ENCODE assay signal across 9 cellular contexts in the genomic region with DNA sequence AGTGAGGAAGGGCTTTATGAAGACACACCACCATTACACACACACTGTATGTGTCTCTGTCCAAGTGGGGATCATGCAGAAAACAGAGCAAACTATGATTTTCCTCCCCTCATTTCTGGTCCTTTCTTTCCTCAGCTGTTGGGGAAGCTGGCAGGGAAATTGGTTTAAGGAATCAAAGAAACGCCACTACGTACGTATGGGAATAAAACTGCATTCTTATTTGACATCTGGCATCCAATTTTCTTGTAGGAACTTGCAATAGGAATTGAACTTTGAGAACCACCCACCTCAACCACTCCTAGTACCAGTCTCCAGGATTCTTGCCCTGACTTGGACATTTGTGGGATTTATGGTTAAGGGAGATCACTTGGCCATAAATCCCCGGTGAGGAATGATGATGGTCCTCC.
DNase-seq lines count a peak whose midpoint lies in the region; ATAC-seq and TF ChIP-seq lines count a peak whose summit lies in the region.
"Had no signal": no experiment of that assay in that cellular context is flagged by ENCODE, and none has a peak within 500 bp of the region (broad histone marks: within the 10 kb centered on the region; RNA-seq: fewer than 3 reads in every experiment).

No MANE protein-coding gene starts in this region.

- H3K4me3 ChIP-seq in HFF-Myc (replicated peaks; ENCODE audit: low read depth, low read length) (peak overlapping the region; percentile 74), iPS-18c (ENCODE audit: insufficient read depth, low read depth, low read length) (peak overlapping the region; percentile 72), skeletal muscle satellite cell (ENCODE audit: low read length) (peak overlapping the region; percentile 71)

- H3K4me1 ChIP-seq in skeletal muscle satellite cell (ENCODE audit: control insufficient read depth, insufficient read depth, low read length), result peaks cover 34% of the 10 kb centered on the region

- intact Hi-C loops in activated T-helper 1 cell treated with anti-CD3 and anti-CD28 coated beads, Interleukin-12 subunit alpha, Interleukin-12 subunit beta, Interleukin-2, Interleukin-4 antibody, amounts not matched to agents 30 ng/mL and 10 ng/mL and 1 ng/mL, durations not matched to agents 14 hours and 24 hours and 36 hours (cut with micrococcal nuclease), result loop anchor here (2.0 to 5.0 kb wide), 3 partner anchors 17 to 165 kb away; no protein-coding TSS in a partner anchor

- H3K27me3 Mint-ChIP-seq in activated T-helper 1 cell treated with anti-CD3 and anti-CD28 coated beads, Interleukin-12 subunit alpha, Interleukin-12 subunit beta, Interleukin-2, Interleukin-4 antibody, amounts not matched to agents 30 ng/mL and 10 ng/mL and 1 ng/mL, durations not matched to agents 14 hours and 24 hours and 36 hours (ENCODE audit: insufficient read depth), result peaks cover 34% of the 10 kb centered on the region

- no peaks in the 10 kb centered on the region for H3K9me3 Mint-ChIP-seq in activated T-helper 1 cell treated with anti-CD3 and anti-CD28 coated beads, Interleukin-12 subunit alpha, Interleukin-12 subunit beta, Interleukin-2, Interleukin-4 antibody, amounts not matched to agents 30 ng/mL and 10 ng/mL and 1 ng/mL, durations not matched to agents 14 hours and 24 hours and 36 hours

- no peaks in the 10 kb centered on the region for H3K27me3 ChIP-seq in skeletal muscle satellite cell (ENCODE audit: control insufficient read depth, insufficient read depth, low read length)

- H3K27ac Mint-ChIP-seq in activated T-helper 1 cell treated with anti-CD3 and anti-CD28 coated beads, Interleukin-12 subunit alpha, Interleukin-12 subunit beta, Interleukin-2, Interleukin-4 antibody, amounts not matched to agents 30 ng/mL and 10 ng/mL and 1 ng/mL, durations not matched to agents 14 hours and 24 hours and 36 hours, result peak overlapping the region; percentile 26

- TF ChIP-seq CTCF in HFF-Myc (IDR thresholded peaks at IDR 0.05; ENCODE audit: low read depth, low read length, missing control alignments), result no peak

- peak overlapping the region; percentile 89 for H3K4me2 ChIP-seq in skeletal muscle satellite cell (ENCODE audit: low read length)

- peak overlapping the region; percentile 77 for H3K9ac ChIP-seq in skeletal muscle satellite cell (ENCODE audit: low read depth, low read length)

- peak overlapping the region; percentile 79 for H3K4me3 Mint-ChIP-seq in activated T-helper 1 cell treated with anti-CD3 and anti-CD28 coated beads, Interleukin-12 subunit alpha, Interleukin-12 subunit beta, Interleukin-2, Interleukin-4 antibody, amounts not matched to agents 30 ng/mL and 10 ng/mL and 1 ng/mL, durations not matched to agents 14 hours and 24 hours and 36 hours

- no peaks in the 10 kb centered on the region for H3K36me3 Mint-ChIP-seq in activated T-helper 1 cell treated with anti-CD3 and anti-CD28 coated beads, Interleukin-12 subunit alpha, Interleukin-12 subunit beta, Interleukin-2, Interleukin-4 antibody, amounts not matched to agents 30 ng/mL and 10 ng/mL and 1 ng/mL, durations not matched to agents 14 hours and 24 hours and 36 hours (ENCODE audit: low read depth)

- no peak for DNase-seq in HFF-Myc (ENCODE audit: extremely low read depth, low read depth)
- no peak for DNase-seq in activated T-helper 1 cell treated with anti-CD3 and anti-CD28 coated beads, Interleukin-12 subunit alpha, Interleukin-12 subunit beta, Interleukin-2, Interleukin-4 antibody, amounts not matched to agents 30 ng/mL and 10 ng/mL and 1 ng/mL, durations not matched to agents 14 hours and 24 hours and 36 hours (ENCODE audit: low spot score)
- DNase-seq: MV-4-11 had no signal

- H3K36me3 ChIP-seq in skeletal muscle satellite cell (ENCODE audit: insufficient read depth, low read length), result no peaks in the 10 kb centered on the region

- ATAC-seq in HG02763 (IDR thresholded peaks at IDR 0.05; ENCODE audit: unreplicated experiment), result no peak
- no peak for ATAC-seq in HG03571 (IDR thresholded peaks at IDR 0.05; ENCODE audit: unreplicated experiment)
- ATAC-seq in HG03520 (IDR thresholded peaks at IDR 0.05; ENCODE audit: unreplicated experiment), result no peak
- no peak for ATAC-seq in HG03457 (IDR thresholded peaks at IDR 0.05; ENCODE audit: unreplicated experiment)

- H3K4me1 Mint-ChIP-seq in activated T-helper 1 cell treated with anti-CD3 and anti-CD28 coated beads, Interleukin-12 subunit alpha, Interleukin-12 subunit beta, Interleukin-2, Interleukin-4 antibody, amounts not matched to agents 30 ng/mL and 10 ng/mL and 1 ng/mL, durations not matched to agents 14 hours and 24 hours and 36 hours (ENCODE audit: low read depth), result peaks cover 18% of the 10 kb centered on the region

- H3K9me3 ChIP-seq in iPS-18c (ENCODE audit: control insufficient read depth, insufficient read depth, low read length) (no peaks in the 10 kb centered on the region), skeletal muscle satellite cell (replicated peaks; ENCODE audit: low read length) (no peaks in the 10 kb centered on the region)
